ENCODE assay signal across 9 cellular contexts in the genomic region with DNA sequence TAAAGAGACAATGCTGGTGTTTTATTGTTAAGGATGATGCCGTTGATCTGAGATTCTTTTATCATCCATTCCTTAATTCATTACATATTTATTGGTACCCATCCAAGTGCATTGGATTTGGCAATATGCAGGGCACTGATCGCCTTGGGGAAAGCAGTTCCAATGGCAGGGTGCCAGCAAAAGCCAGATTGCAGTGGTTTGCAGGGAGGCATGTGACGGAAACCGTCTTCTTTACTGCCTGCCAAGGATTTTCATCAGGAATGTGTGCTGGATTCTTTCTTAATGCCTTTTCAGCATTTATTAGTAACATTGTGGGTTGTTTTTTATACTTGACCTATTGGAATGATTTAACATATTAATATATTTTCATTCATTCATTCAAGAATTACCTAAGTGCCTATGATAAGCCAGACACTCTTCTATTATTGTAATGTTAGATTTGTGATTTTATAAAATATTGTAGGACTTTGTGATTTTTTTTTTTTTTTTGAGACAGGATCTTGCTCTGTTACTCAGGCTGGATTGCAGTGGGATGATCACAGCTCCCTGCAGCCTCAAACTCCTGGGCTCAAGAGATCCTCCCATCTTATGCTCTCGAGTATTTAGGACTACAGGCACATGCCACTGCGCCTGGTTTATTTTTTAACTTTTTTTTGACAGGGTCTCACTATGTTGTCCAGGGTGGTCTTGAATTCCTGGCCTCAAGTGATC.
DNase-seq lines count a peak whose midpoint lies in the region; ATAC-seq and TF ChIP-seq lines count a peak whose summit lies in the region.
"Had no signal": no experiment of that assay in that cellular context is flagged by ENCODE, and none has a peak within 500 bp of the region (broad histone marks: within the 10 kb centered on the region; RNA-seq: fewer than 3 reads in every experiment).

No MANE protein-coding gene starts in this region.

- no peak overlapping the region for H3K4me3 ChIP-seq in fibroblast of pulmonary artery (replicated peaks; ENCODE audit: low read depth, low read length)
- no peak overlapping the region for H3K4me3 ChIP-seq in psoas muscle
- H3K4me3 ChIP-seq: upper lobe of left lung had no signal

- DNase-seq in ELR (ENCODE audit: low read depth) (peak; percentile 85), NCI-H82 treated with DMSO at 0.1 percent for 48 hours (lab: John Stamatoyannopoulos, UW; ENCODE audit: unreplicated experiment) (peak; percentile 53), fibroblast of pulmonary artery (ENCODE audit: low read depth) (peak; percentile 98), psoas muscle (peak; percentile 76 to 82), GM19238 (ENCODE audit: insufficient read length, low spot score) (no peak), T-helper 1 cell (no peak)

- H3K27ac ChIP-seq in psoas muscle: no peak overlapping the region
- H3K27ac ChIP-seq: upper lobe of left lung had no signal

- intact Hi-C loops in psoas muscle (cut with DNase I): no loop called here

- no peaks in the 10 kb centered on the region for H3K9me3 ChIP-seq in psoas muscle
- H3K9me3 ChIP-seq: upper lobe of left lung had no signal

- H3K36me3 ChIP-seq in psoas muscle (ENCODE audit: insufficient read depth in 1 of 2, low read depth in 1 of 2): no peaks in the 10 kb centered on the region
- H3K36me3 ChIP-seq: upper lobe of left lung had no signal

- no peaks in the 10 kb centered on the region for H3K4me1 ChIP-seq in psoas muscle

- TF ChIP-seq CTCF in fibroblast of pulmonary artery (IDR thresholded peaks at IDR 0.05; ENCODE audit: low read length, missing control alignments): no peak
- TF ChIP-seq CTCF in psoas muscle (IDR thresholded peaks at IDR 0.05): no peak

- ATAC-seq in psoas muscle (peak in 2 of 4 donors; percentile 35 to 49), GM18907 (IDR thresholded peaks at IDR 0.05; ENCODE audit: unreplicated experiment) (no peak), GM21515 (IDR thresholded peaks at IDR 0.05; ENCODE audit: unreplicated experiment) (no peak)

- 10 to 20% (median 16%) methylated on average over 6 of the region's 6 CpGs for WGBS in psoas muscle, 3 donors

- H3K27me3 ChIP-seq in psoas muscle (ENCODE audit: insufficient read depth in 3 of 3, low read length in 2 of 3): no peaks in the 10 kb centered on the region
- H3K27me3 ChIP-seq: upper lobe of left lung had no signal

Comparison
In these comparisons a context has a peak if more than half of its experiments do, and no peak if none do; other contexts are left out.
1. DNase-seq: peak in ELR (single experiment), NCI-H82 treated with DMSO at 0.1 percent for 48 hours (single experiment), fibroblast of pulmonary artery (single experiment) and psoas muscle (2 of 2); none in GM19238 (single experiment) and T-helper 1 cell (0 of 5).